In genomic region chr5:43553381-43553780, GRCh38 we compare ENCODE assay signal across 1 cellular context.
TF ChIP-seq lines count a peak whose summit lies in the region.

No MANE protein-coding gene starts in this region.

TF ChIP-seq in GM12878, 131 proteins besides CTCF, POLR2A, EP300 and RAD21 (continued from another document):
- TF ChIP-seq ZBTB33 (IDR thresholded peaks at IDR 0.05) (no peak), ATF7 (IDR thresholded peaks at IDR 0.05; ENCODE audit: low read depth) (no peak), SPI1 (IDR thresholded peaks at IDR 0.05; ENCODE audit: borderline replicate concordance, insufficient read depth, low read depth, low read length) (no peak)
- TF ChIP-seq, protein P1, sequence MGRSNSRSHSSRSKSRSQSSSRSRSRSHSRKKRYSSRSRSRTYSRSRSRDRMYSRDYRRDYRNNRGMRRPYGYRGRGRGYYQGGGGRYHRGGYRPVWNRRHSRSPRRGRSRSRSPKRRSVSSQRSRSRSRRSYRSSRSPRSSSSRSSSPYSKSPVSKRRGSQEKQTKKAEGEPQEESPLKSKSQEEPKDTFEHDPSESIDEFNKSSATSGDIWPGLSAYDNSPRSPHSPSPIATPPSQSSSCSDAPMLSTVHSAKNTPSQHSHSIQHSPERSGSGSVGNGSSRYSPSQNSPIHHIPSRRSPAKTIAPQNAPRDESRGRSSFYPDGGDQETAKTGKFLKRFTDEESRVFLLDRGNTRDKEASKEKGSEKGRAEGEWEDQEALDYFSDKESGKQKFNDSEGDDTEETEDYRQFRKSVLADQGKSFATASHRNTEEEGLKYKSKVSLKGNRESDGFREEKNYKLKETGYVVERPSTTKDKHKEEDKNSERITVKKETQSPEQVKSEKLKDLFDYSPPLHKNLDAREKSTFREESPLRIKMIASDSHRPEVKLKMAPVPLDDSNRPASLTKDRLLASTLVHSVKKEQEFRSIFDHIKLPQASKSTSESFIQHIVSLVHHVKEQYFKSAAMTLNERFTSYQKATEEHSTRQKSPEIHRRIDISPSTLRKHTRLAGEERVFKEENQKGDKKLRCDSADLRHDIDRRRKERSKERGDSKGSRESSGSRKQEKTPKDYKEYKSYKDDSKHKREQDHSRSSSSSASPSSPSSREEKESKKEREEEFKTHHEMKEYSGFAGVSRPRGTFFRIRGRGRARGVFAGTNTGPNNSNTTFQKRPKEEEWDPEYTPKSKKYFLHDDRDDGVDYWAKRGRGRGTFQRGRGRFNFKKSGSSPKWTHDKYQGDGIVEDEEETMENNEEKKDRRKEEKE (IDR thresholded peaks at IDR 0.05) = no peak
